Comparison of ENCODE assay signal across 1 cellular context in genomic region chr2:40123321-40123720, GRCh38.
TF ChIP-seq lines count a peak whose summit lies in the region.

No MANE protein-coding gene starts in this region.

TF ChIP-seq in IMR-90, 13 proteins besides CTCF, POLR2A, EP300 and RAD21:
- TF ChIP-seq CEBPB (IDR thresholded peaks at IDR 0.05; ENCODE audit: low read depth, low read length) (no peak), USF2 (IDR thresholded peaks at IDR 0.05; ENCODE audit: low read depth, low read length) (no peak), NFE2L2 (IDR thresholded peaks at IDR 0.05; ENCODE audit: low read depth, low read length) (no peak), RFX5 (IDR thresholded peaks at IDR 0.05; ENCODE audit: low read depth, low read length) (no peak), CHD1 (IDR thresholded peaks at IDR 0.05; ENCODE audit: low read depth, low read length) (no peak), BHLHE40 (IDR thresholded peaks at IDR 0.05; ENCODE audit: low read depth, low read length) (no peak), MAFK (IDR thresholded peaks at IDR 0.05; ENCODE audit: low read depth, low read length) (no peak), SMC3 (IDR thresholded peaks at IDR 0.05; ENCODE audit: low read depth, low read length) (no peak), FOS (IDR thresholded peaks at IDR 0.05; ENCODE audit: low read depth, low read length) (no peak), ELK1 (IDR thresholded peaks at IDR 0.05; ENCODE audit: borderline replicate concordance, low read depth, low read length) (no peak)
